In the genomic region with DNA sequence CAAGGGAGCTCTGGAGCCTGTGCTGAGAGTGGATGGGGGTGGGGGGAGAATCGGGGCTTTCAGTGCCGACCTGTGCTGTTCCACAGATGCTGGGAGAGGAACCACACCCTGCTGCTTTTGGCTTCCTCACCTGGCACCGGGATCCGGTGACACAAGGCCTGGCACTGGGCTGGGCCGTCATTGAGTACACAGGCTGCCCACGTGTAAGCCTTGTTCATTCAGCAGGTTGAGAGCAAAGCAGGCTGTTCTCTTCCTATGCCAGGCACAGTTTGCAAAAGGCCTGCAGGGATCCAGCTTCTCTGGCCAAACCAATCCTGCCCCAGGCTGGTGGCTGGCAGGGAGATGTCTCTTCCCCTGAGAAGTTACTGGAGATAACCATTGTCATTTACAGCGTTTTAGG, we compare ENCODE assay signal across 15 cellular contexts. TPM values are rescaled to one million over a fixed set of nuclear protein-coding genes. Genes with fewer than 3 reads are reported as not detected.
DNase-seq lines count a peak whose midpoint lies in the region; ATAC-seq and TF ChIP-seq lines count a peak whose summit lies in the region.
"Had no signal": no experiment of that assay in that cellular context is flagged by ENCODE, and none has a peak within 500 bp of the region (broad histone marks: within the 10 kb centered on the region; RNA-seq: fewer than 3 reads in every experiment).

No MANE protein-coding gene starts in this region.

- ATAC-seq in upper lobe of right lung (peak; percentile 50), GM19324 (IDR thresholded peaks at IDR 0.05; ENCODE audit: low FRiP score, unreplicated experiment) (no peak)
- ATAC-seq: A549, K562 had no signal

- DNase-seq in activated naive CD4-positive, alpha-beta T cell treated with Interleukin-2 at 50 U/mL for 16 hours = no peak
- DNase-seq in epithelial cell of esophagus (ENCODE audit: low read depth) (peak; percentile 44), medulla oblongata (ENCODE audit: extremely low spot score) (peak; percentile 70), upper lobe of right lung (no peak), NCI-H510A (lab: John Stamatoyannopoulos, UW) (no peak), NK-92 (lab: John Stamatoyannopoulos, UW; ENCODE audit: unreplicated experiment) (no peak)
- DNase-seq: activated gamma-delta T cell, DMS153, erythroblast, NCI-H187 had no signal

- peaks cover 46% of the 10 kb centered on the region for H3K4me1 ChIP-seq in upper lobe of right lung
- H3K4me1 ChIP-seq: A549 had no signal

- H3K27me3 Mint-ChIP-seq in activated naive CD4-positive, alpha-beta T cell treated with anti-CD3 and anti-CD28 coated beads, Interleukin-2, amount 50 U/mL, for 24 hours = no peaks in the 10 kb centered on the region

- H3K4me3 ChIP-seq in epithelial cell of esophagus (ENCODE audit: low read length) (no peak overlapping the region), upper lobe of right lung (no peak overlapping the region)
- H3K4me3 ChIP-seq: A549, K562 had no signal

- H3K9me3 ChIP-seq in upper lobe of right lung = no peaks in the 10 kb centered on the region
- H3K9me3 ChIP-seq: A549 had no signal

- no peaks in the 10 kb centered on the region for H3K27me3 ChIP-seq in upper lobe of right lung

- peak overlapping the region; percentile 55 for H3K27ac Mint-ChIP-seq in activated naive CD4-positive, alpha-beta T cell treated with anti-CD3 and anti-CD28 coated beads, Interleukin-2, amount 50 U/mL, for 24 hours
- H3K27ac Mint-ChIP-seq: T-helper 1 cell treated with Interleukin-12 subunit alpha and Interleukin-12 subunit beta and Interleukin-4 antibody, amounts not matched to agents 30 μg/mL and 1 μg/mL, for 36 hours had no signal

- H3K4me3 Mint-ChIP-seq in activated naive CD4-positive, alpha-beta T cell treated with anti-CD3 and anti-CD28 coated beads, Interleukin-2, amount 50 U/mL, for 24 hours = no peak overlapping the region
- H3K4me3 Mint-ChIP-seq: T-helper 1 cell treated with Interleukin-12 subunit alpha and Interleukin-12 subunit beta and Interleukin-4 antibody, amounts not matched to agents 30 μg/mL and 1 μg/mL, for 36 hours had no signal

- intact Hi-C loops in upper lobe of right lung (cut with DNase I) = no loop called here

- TF ChIP-seq CTCF in epithelial cell of esophagus (IDR thresholded peaks at IDR 0.05; ENCODE audit: insufficient read depth, low read depth, low read length, missing control alignments) (no peak), upper lobe of right lung (IDR thresholded peaks at IDR 0.05) (no peak)

- H3K36me3 ChIP-seq in upper lobe of right lung = peaks cover 36% of the 10 kb centered on the region

- no peak overlapping the region for H3K27ac ChIP-seq in upper lobe of right lung
- H3K27ac ChIP-seq: A549 had no signal

- H3K4me1 Mint-ChIP-seq in activated naive CD4-positive, alpha-beta T cell treated with anti-CD3 and anti-CD28 coated beads, Interleukin-2, amount 50 U/mL, for 24 hours = peaks cover 88% of the 10 kb centered on the region

- H3K9me3 Mint-ChIP-seq in activated naive CD4-positive, alpha-beta T cell treated with anti-CD3 and anti-CD28 coated beads, Interleukin-2, amount 50 U/mL, for 24 hours = no peaks in the 10 kb centered on the region
- H3K9me3 Mint-ChIP-seq: T-helper 1 cell treated with Interleukin-12 subunit alpha and Interleukin-12 subunit beta and Interleukin-4 antibody, amounts not matched to agents 30 μg/mL and 1 μg/mL, for 36 hours had no signal

- H3K36me3 Mint-ChIP-seq in activated naive CD4-positive, alpha-beta T cell treated with anti-CD3 and anti-CD28 coated beads, Interleukin-2, amount 50 U/mL, for 24 hours = peaks cover 17% of the 10 kb centered on the region

RNA-seq across cellular contexts. Expression of gene TRIB2, which starts 17.1 kb away (rescaled TPM):
- 50.7 TPM for total RNA-seq in upper lobe of right lung

Comparison
In these comparisons a context has a peak if more than half of its experiments do, and no peak if none do; other contexts are left out.
1. DNase-seq: peak in epithelial cell of esophagus (single experiment) and medulla oblongata (single experiment); none in activated naive CD4-positive, alpha-beta T cell treated with Interleukin-2 at 50 U/mL for 16 hours (single experiment), upper lobe of right lung (single experiment), NCI-H510A (single experiment) and NK-92 (single experiment).